Comparison of ENCODE assay signal across 21 cellular contexts in genomic region chr1:110085666-110086065, GRCh38. TPM values are rescaled to one million over a fixed set of nuclear protein-coding genes. Genes with fewer than 3 reads are reported as not detected.
"Had no signal": no experiment of that assay in that cellular context is flagged by ENCODE, and none has a peak within 500 bp of the region (broad histone marks: within the 10 kb centered on the region; RNA-seq: fewer than 3 reads in every experiment).

No MANE protein-coding gene starts in this region.

- H3K36me3 ChIP-seq: adrenal gland, ovary, suprapubic skin had no signal

- H3K4me3 Mint-ChIP-seq: activated CD8-positive, alpha-beta T cell treated with anti-CD3 and anti-CD28 coated beads, Interleukin-2, amount 10 ng/mL, durations not matched to agents 7 days and 5 days; neural crest cell had no signal

- FAIRE-seq: endometrium, TTC549 had no signal

- H3K27ac ChIP-seq: hepatocyte, suprapubic skin had no signal

- H3K27ac Mint-ChIP-seq: activated CD8-positive, alpha-beta T cell treated with anti-CD3 and anti-CD28 coated beads, Interleukin-2, amount 10 ng/mL, durations not matched to agents 7 days and 5 days; activated naive CD4-positive, alpha-beta T cell treated with anti-CD3 and anti-CD28 coated beads for 36 hours; stimulated activated naive CD8-positive, alpha-beta T cell treated with anti-CD3 and anti-CD28 coated beads, Interleukin-15, Interleukin-2, amounts not matched to agents 100 ng/mL and 50 ng/mL, for 24 hours; WTC11 had no signal

- ATAC-seq: activated CD8-positive, alpha-beta T cell treated with anti-CD3 and anti-CD28 coated beads, Interleukin-2, amount 10 ng/mL, durations not matched to agents 7 days and 5 days; esophagus mucosa; left ventricle myocardium superior; sciatic nerve; WTC11 had no signal

- H3K9me3 ChIP-seq: adrenal gland, ovary, suprapubic skin had no signal

- H3K27me3 ChIP-seq: adrenal gland, ovary had no signal

- H3K9me3 Mint-ChIP-seq: activated naive CD4-positive, alpha-beta T cell treated with anti-CD3 and anti-CD28 coated beads for 36 hours; neural crest cell; stimulated activated naive CD8-positive, alpha-beta T cell treated with anti-CD3 and anti-CD28 coated beads, Interleukin-15, Interleukin-2, amounts not matched to agents 100 ng/mL and 50 ng/mL, for 24 hours; WTC11 had no signal

- DNase-seq: activated CD4-positive, alpha-beta T cell treated with anti-CD3 and anti-CD28 coated beads for 48 hours; activated CD8-positive, alpha-beta memory T cell treated with anti-CD3 and anti-CD28 coated beads, Interleukin-2, amount 50 U/mL, for 4 hours; activated CD8-positive, alpha-beta T cell treated with anti-CD3 and anti-CD28 coated beads, Interleukin-2, amount 10 ng/mL, durations not matched to agents 7 days and 5 days; activated naive CD4-positive, alpha-beta T cell treated with anti-CD3 and anti-CD28 coated beads for 36 hours; adrenal gland; dorsolateral prefrontal cortex; kidney glomerular epithelial cell; left ventricle myocardium superior; mesenchymal stem cell; ovary; T-helper 2 cell; trophoblast cell had no signal

- H3K36me3 Mint-ChIP-seq: WTC11 had no signal

- H3K4me3 ChIP-seq: hepatocyte had no signal

RNA-seq across cellular contexts. Expression of gene ALX3, which starts 15.2 kb away (rescaled TPM):
- total RNA-seq: activated CD8-positive, alpha-beta T cell treated with anti-CD3 and anti-CD28 coated beads, Interleukin-2, amount 10 ng/mL, durations not matched to agents 7 days and 5 days; activated naive CD4-positive, alpha-beta T cell treated with anti-CD3 and anti-CD28 coated beads for 36 hours; adrenal gland; esophagus mucosa; left ventricle myocardium superior; sciatic nerve had no signal

RNA-seq across cellular contexts. Expression of gene UBL4B, which starts 26.6 kb away (rescaled TPM):
- total RNA-seq: activated CD8-positive, alpha-beta T cell treated with anti-CD3 and anti-CD28 coated beads, Interleukin-2, amount 10 ng/mL, durations not matched to agents 7 days and 5 days; activated naive CD4-positive, alpha-beta T cell treated with anti-CD3 and anti-CD28 coated beads for 36 hours; esophagus mucosa; hepatocyte; left ventricle myocardium superior; neural crest cell; ovary; sciatic nerve had no signal
- polyA plus RNA-seq: hepatocyte had no signal
